ENCODE assay signal across 18 cellular contexts in genomic region chr7:85974176-85974575, GRCh38.
A peak's percentile ranks its signal among the peaks of the same experiment; 100 is the strongest.
DNase-seq lines count a peak whose midpoint lies in the region; ATAC-seq and TF ChIP-seq lines count a peak whose summit lies in the region.
"Had no signal": no experiment of that assay in that cellular context is flagged by ENCODE, and none has a peak within 500 bp of the region (broad histone marks: within the 10 kb centered on the region; RNA-seq: fewer than 3 reads in every experiment).

No MANE protein-coding gene starts in this region.

- no peaks in the 10 kb centered on the region for H3K79me1 ChIP-seq in neuronal stem cell (ENCODE audit: low read depth, low read length)

- no peak overlapping the region for H2AFZ ChIP-seq in neuronal stem cell (ENCODE audit: low read length)
- H2AFZ ChIP-seq: GM23248 had no signal

- H3K27me3 ChIP-seq in gastrocnemius medialis (no peaks in the 10 kb centered on the region), neuronal stem cell (ENCODE audit: control insufficient read depth in 3 of 3, insufficient read depth in 3 of 3, low read depth in 1 of 3, low read length in 3 of 3) (no peaks in the 10 kb centered on the region)

- peak; percentile 68 for DNase-seq in G401 (ENCODE audit: low spot score)
- peak; percentile 64 for DNase-seq in cerebellar cortex (ENCODE audit: low spot score)
- no peak for DNase-seq in nephron progenitor cell
- no peak for DNase-seq in gastrocnemius medialis
- no peak for DNase-seq in posterior cingulate gyrus
- DNase-seq in neuronal stem cell (ENCODE audit: low spot score), result no peak
- DNase-seq: 8988T; ACHN; AML-193; Calu3; CD4-positive, alpha-beta memory T cell; COR-L47; DMS53; DMS79 treated with DMSO at 0.1 percent for 48 hours; GM23248; H7; HCEC 1CT had no signal

- no peak overlapping the region for H3K14ac ChIP-seq in neuronal stem cell (ENCODE audit: low read length)

- no peak for TF ChIP-seq CTCF in nephron progenitor cell (IDR thresholded peaks at IDR 0.05)
- TF ChIP-seq CTCF in gastrocnemius medialis (IDR thresholded peaks at IDR 0.05 in 4 of 5, conservative IDR thresholded peaks at IDR 0.05 in 1 of 5), result no peak

- H3K9me3 ChIP-seq in gastrocnemius medialis (no peaks in the 10 kb centered on the region), neuronal stem cell (replicated peaks in 1 of 2; ENCODE audit: control insufficient read depth in 2 of 2, insufficient read depth in 1 of 2, low read depth in 1 of 2, low read length in 2 of 2) (no peaks in the 10 kb centered on the region)
- H3K9me3 ChIP-seq: A549 had no signal

- H3K4me3 ChIP-seq in gastrocnemius medialis (no peak overlapping the region), neuronal stem cell (ENCODE audit: low read length in 2 of 2) (no peak overlapping the region)
- H3K4me3 ChIP-seq: A549, GM23248 had no signal

- no peak overlapping the region for H2BK12ac ChIP-seq in neuronal stem cell (ENCODE audit: low read length)

- ATAC-seq in gastrocnemius medialis, result no peak
- ATAC-seq: A549 had no signal

- no peak overlapping the region for H2BK5ac ChIP-seq in neuronal stem cell (ENCODE audit: low read length)

- no peak overlapping the region for H3K23ac ChIP-seq in neuronal stem cell (ENCODE audit: low read depth, low read length, poor library complexity)

- H3K27me3 Mint-ChIP-seq in nephron progenitor cell (ENCODE audit: low read depth, poor library complexity), result no peaks in the 10 kb centered on the region
- H3K27me3 Mint-ChIP-seq: CD4-positive, alpha-beta memory T cell had no signal

- no peaks in the 10 kb centered on the region for H3K9me3 Mint-ChIP-seq in nephron progenitor cell

- no peak overlapping the region for H3K4me2 ChIP-seq in neuronal stem cell (ENCODE audit: insufficient read depth, low read length, poor library complexity, severe bottlenecking)
- H3K4me2 ChIP-seq: A549 had no signal

- in situ Hi-C loops in G401 (cut with HindIII; ENCODE audit: low sequenced_read_pairs), result no loop called here
- in situ Hi-C loops in gastrocnemius medialis (cut with MboI; ENCODE audit: low sequenced_read_pairs in 4 of 4), result no loop called here

- no peaks in the 10 kb centered on the region for H3K4me1 Mint-ChIP-seq in nephron progenitor cell
- H3K4me1 Mint-ChIP-seq: CD4-positive, alpha-beta memory T cell had no signal

- no peak overlapping the region for H3K18ac ChIP-seq in neuronal stem cell (ENCODE audit: low read length)

- peak overlapping the region; percentile 43 for H3K27ac Mint-ChIP-seq in nephron progenitor cell
- H3K27ac Mint-ChIP-seq: CD4-positive, alpha-beta memory T cell had no signal

- intact Hi-C loops in gastrocnemius medialis (cut with DNase I; ENCODE audit: low total_unique reads) (no loop called here), posterior cingulate gyrus (cut with DNase I) (no loop called here)

- H3K9ac ChIP-seq in neuronal stem cell (ENCODE audit: low read depth, low read length, poor library complexity), result no peak overlapping the region
- H3K9ac ChIP-seq: GM23248 had no signal

- H3K36me3 Mint-ChIP-seq in nephron progenitor cell (ENCODE audit: low read depth), result no peaks in the 10 kb centered on the region
- H3K36me3 Mint-ChIP-seq: CD4-positive, alpha-beta memory T cell had no signal

- no peak overlapping the region for H3K4me3 Mint-ChIP-seq in nephron progenitor cell
- H3K4me3 Mint-ChIP-seq: CD4-positive, alpha-beta memory T cell had no signal

- no peak overlapping the region for H4K91ac ChIP-seq in neuronal stem cell (ENCODE audit: low read depth, low read length, poor library complexity)

- no peak overlapping the region for H4K8ac ChIP-seq in neuronal stem cell (ENCODE audit: low read depth, low read length)

- TF ChIP-seq POLR2A in gastrocnemius medialis (IDR thresholded peaks at IDR 0.05), result no peak

- no peak overlapping the region for H3K4ac ChIP-seq in neuronal stem cell (ENCODE audit: low read length)

- H3K36me3 ChIP-seq in gastrocnemius medialis, result no peaks in the 10 kb centered on the region
- H3K36me3 ChIP-seq in neuronal stem cell (replicated peaks in 1 of 2; ENCODE audit: control insufficient read depth in 2 of 2, insufficient read depth in 2 of 2, low read length in 2 of 2), result no peaks in the 10 kb centered on the region

- H3K4me1 ChIP-seq in gastrocnemius medialis (no peaks in the 10 kb centered on the region), neuronal stem cell (ENCODE audit: control insufficient read depth in 2 of 2, insufficient read depth in 1 of 2, low read depth in 1 of 2, low read length in 2 of 2) (no peaks in the 10 kb centered on the region)
- H3K4me1 ChIP-seq: A549 had no signal

- no peak overlapping the region for H2AK5ac ChIP-seq in neuronal stem cell (ENCODE audit: low read depth, low read length)

- H3K27ac ChIP-seq in gastrocnemius medialis (no peak overlapping the region), neuronal stem cell (replicated peaks; ENCODE audit: low read length) (no peak overlapping the region)
- H3K27ac ChIP-seq: A549, GM23248 had no signal

- no peak overlapping the region for H2BK15ac ChIP-seq in neuronal stem cell (ENCODE audit: low read length)

- no CpG with 5 or more reads among the region's 1 CpG for WGBS in neuronal stem cell (ENCODE audit: extremely low coverage in 2 of 2, insufficient read length in 2 of 2, insufficient replicate concordance in 1 of 2), 2 donors

- H2BK120ac ChIP-seq in neuronal stem cell (ENCODE audit: low read depth, low read length), result no peak overlapping the region

Comparison
In these comparisons a context has a peak if more than half of its experiments do, and no peak if none do; other contexts are left out.
1. DNase-seq: peak in G401 (single experiment) and cerebellar cortex (single experiment); none in nephron progenitor cell (single experiment), gastrocnemius medialis (0 of 2), posterior cingulate gyrus (0 of 10) and neuronal stem cell (single experiment).